1 cellular context compared by ENCODE assay signal in genomic region chr1:247378334-247379073, GRCh38.
TF ChIP-seq lines count a peak whose summit lies in the region.

No MANE protein-coding gene starts in this region.

TF ChIP-seq in H1, 55 proteins besides CTCF, POLR2A, EP300 and RAD21 (continued from another document):
- TF ChIP-seq JUND (IDR thresholded peaks at IDR 0.05; ENCODE audit: low read length) (no peak), KDM5A (IDR thresholded peaks at IDR 0.05; ENCODE audit: low read length) (no peak), EZH2 (IDR thresholded peaks at IDR 0.05; ENCODE audit: low read depth, low read length, severe bottlenecking) (no peak), GTF2F1 (IDR thresholded peaks at IDR 0.05; ENCODE audit: borderline replicate concordance, low read depth, low read length) (no peak), ATF2 (IDR thresholded peaks at IDR 0.05; ENCODE audit: low read length) (no peak), MAX (IDR thresholded peaks at IDR 0.05) (no peak), BACH1 (IDR thresholded peaks at IDR 0.05; ENCODE audit: low read length) (no peak), RFX5 (IDR thresholded peaks at IDR 0.05; ENCODE audit: borderline replicate concordance, low read depth, low read length) (no peak), CEBPB (IDR thresholded peaks at IDR 0.05; ENCODE audit: low read depth, low read length) (no peak)
